Comparison of ENCODE assay signal across 8 cellular contexts in genomic region chr5:126446498-126447224, GRCh38. TPM values are rescaled to one million over a fixed set of nuclear protein-coding genes. Genes with fewer than 3 reads are reported as not detected.
A peak's percentile ranks its signal among the peaks of the same experiment; 100 is the strongest.
DNase-seq lines count a peak whose midpoint lies in the region; ATAC-seq and TF ChIP-seq lines count a peak whose summit lies in the region.

No MANE protein-coding gene starts in this region.

- 87 to 92% methylated on average over 9 of the region's 9 CpGs for WGBS in heart right ventricle, 2 donors
- 90% methylated on average over 9 of the region's 9 CpGs for WGBS in right cardiac atrium

- H3K27me3 ChIP-seq in mucosa of rectum (ENCODE audit: control insufficient read depth in 2 of 2, insufficient read depth in 2 of 2, low read length in 2 of 2), result no peaks in the 10 kb centered on the region
- H3K27me3 ChIP-seq in heart right ventricle, result no peaks in the 10 kb centered on the region
- H3K27me3 ChIP-seq in right cardiac atrium (ENCODE audit: control insufficient read depth, insufficient read depth), result no peaks in the 10 kb centered on the region

- intact Hi-C loops in heart right ventricle (cut with DNase I) (no loop called here), right cardiac atrium (cut with DNase I) (no loop called here)

- H3K4me3 ChIP-seq in mucosa of rectum (ENCODE audit: low read length in 2 of 2) (peak overlapping the region; percentile 2 to 9), heart right ventricle (no peak overlapping the region), right cardiac atrium (ENCODE audit: low read length) (no peak overlapping the region)

- H3K9me3 ChIP-seq in mucosa of rectum (ENCODE audit: control insufficient read depth in 2 of 2, low read length in 2 of 2) (no peaks in the 10 kb centered on the region), heart right ventricle (no peaks in the 10 kb centered on the region), right cardiac atrium (ENCODE audit: control insufficient read depth, low read length) (no peaks in the 10 kb centered on the region)

- H3K4me1 ChIP-seq in mucosa of rectum (ENCODE audit: control insufficient read depth in 2 of 2, insufficient read depth in 2 of 2, low read length in 2 of 2), result peaks cover 13 to 26% of the 10 kb centered on the region in 2 donors
- H3K4me1 ChIP-seq in heart right ventricle, result peaks cover 0 to 28% (median 14%) of the 10 kb centered on the region in 9 donors
- H3K4me1 ChIP-seq in right cardiac atrium (ENCODE audit: control insufficient read depth, insufficient read depth, low read length), result peaks cover 11% of the 10 kb centered on the region

- peak; percentile 26 for ATAC-seq in HG02938 (IDR thresholded peaks at IDR 0.05; ENCODE audit: unreplicated experiment)
- no peak for ATAC-seq in heart right ventricle
- no peak for ATAC-seq in right cardiac atrium

- H3K9ac ChIP-seq in mucosa of rectum (ENCODE audit: low read depth in 1 of 2, low read length in 2 of 2), result peak overlapping the region in 1 of 2 donors; percentile 19

- H3K27ac ChIP-seq in mucosa of rectum (ENCODE audit: low read depth in 2 of 2, low read length in 2 of 2) (peak overlapping the region; percentile 65 to 75), heart right ventricle (no peak overlapping the region), right cardiac atrium (ENCODE audit: low read length) (no peak overlapping the region)

- H3K36me3 ChIP-seq in mucosa of rectum (ENCODE audit: control insufficient read depth in 2 of 2, insufficient read depth in 2 of 2, low read length in 2 of 2), result peaks cover 2 to 3% of the 10 kb centered on the region in 2 donors
- H3K36me3 ChIP-seq in heart right ventricle, result peaks cover 0 to 16% (median 0%) of the 10 kb centered on the region in 9 donors

- DNase-seq in GM13976 (ENCODE audit: low spot score) (peak; percentile 60), SKM-1 treated with dmso at 0.1 percent for 144 hours (lab: John Stamatoyannopoulos, UW; ENCODE audit: unreplicated experiment) (no peak), heart right ventricle (no peak), right cardiac atrium (no peak), NCI-H2029 treated with DMSO at 0.1 percent for 48 hours (lab: John Stamatoyannopoulos, UW) (no peak)
- DNase-seq in activated T-cell treated with anti-CD3 and anti-CD28 coated beads, Interleukin-2, amount 50 U/mL, for 48 hours, result peak; percentile 62 to 69

- in situ Hi-C loops in GM13976 (cut with MboI; ENCODE audit: low sequenced_read_pairs, unreplicated experiment), result no loop called here

- TF ChIP-seq CTCF in GM13976 (IDR thresholded peaks at IDR 0.05; ENCODE audit: borderline replicate concordance, control extremely low read depth, extremely low read depth, insufficient read depth, missing control alignments) (no peak), heart right ventricle (IDR thresholded peaks at IDR 0.05) (no peak)

RNA-seq across cellular contexts. Expression of gene GRAMD2B, which starts 23.5 kb away (rescaled TPM):
- total RNA-seq in heart right ventricle (10 to 100 TPM; 29.1 to 47.3 (median 35.3) TPM), right cardiac atrium (10 to 100 TPM; 31.6 to 45.4 (median 35.2) TPM)
- polyA plus RNA-seq in heart right ventricle (10 to 100 TPM; 10.7 to 13.3 TPM), right cardiac atrium (13.0 TPM)

Comparison
In these comparisons a context has a peak if more than half of its experiments do, and no peak if none do; other contexts are left out.
1. DNase-seq: peak in GM13976 (single experiment) and activated T-cell treated with anti-CD3 and anti-CD28 coated beads, Interleukin-2, amount 50 U/mL, for 48 hours (2 of 2); none in SKM-1 treated with dmso at 0.1 percent for 144 hours (single experiment), heart right ventricle (0 of 2), right cardiac atrium (0 of 3) and NCI-H2029 treated with DMSO at 0.1 percent for 48 hours (single experiment).
2. H3K27ac ChIP-seq: peak in mucosa of rectum (2 of 2); none in heart right ventricle (0 of 10) and right cardiac atrium (single experiment).
3. H3K4me3 ChIP-seq: peak in mucosa of rectum (2 of 2); none in heart right ventricle (0 of 10) and right cardiac atrium (single experiment).